In genomic region chr13:44435142-44435982, GRCh38 we compare ENCODE assay signal across 8 cellular contexts.
A peak's percentile ranks its signal among the peaks of the same experiment; 100 is the strongest.
DNase-seq lines count a peak whose midpoint lies in the region; ATAC-seq and TF ChIP-seq lines count a peak whose summit lies in the region.

No MANE protein-coding gene starts in this region.

- H3K27me3 ChIP-seq in skeletal muscle satellite cell (ENCODE audit: control insufficient read depth, insufficient read depth, low read length), result no peaks in the 10 kb centered on the region

- H3K4me2 ChIP-seq in skeletal muscle satellite cell (ENCODE audit: low read length), result peak overlapping the region; percentile 93

- peak overlapping the region; percentile 81 for H3K4me3 ChIP-seq in skeletal muscle satellite cell (ENCODE audit: low read length)

- peak overlapping the region; percentile 95 for H3K9ac ChIP-seq in skeletal muscle satellite cell (ENCODE audit: low read depth, low read length)

- H3K36me3 ChIP-seq in skeletal muscle satellite cell (ENCODE audit: insufficient read depth, low read length), result peaks cover 20% of the 10 kb centered on the region

- TF ChIP-seq POLR2A in GM18505 (IDR thresholded peaks at IDR 0.05; ENCODE audit: borderline replicate concordance, extremely low read depth, insufficient read depth, insufficient read length), result no peak

- DNase-seq in NCI-H446 (lab: John Stamatoyannopoulos, UW), result peak; percentile 98
- peak; percentile 86 for DNase-seq in activated CD4-positive, CD25-positive, alpha-beta regulatory T cell treated with anti-CD3 and anti-CD28 coated beads, Interleukin-2, amount 50 U/mL, for 16 hours (ENCODE audit: low read depth, low spot score)
- DNase-seq in central memory CD4-positive, alpha-beta T cell, result peak; percentile 79
- peak; percentile 92 for DNase-seq in iPS-NIHi11 (ENCODE audit: low spot score)

- no peaks in the 10 kb centered on the region for H3K9me3 ChIP-seq in skeletal muscle satellite cell (replicated peaks; ENCODE audit: low read length)

- peaks cover 20% of the 10 kb centered on the region for H3K4me1 ChIP-seq in skeletal muscle satellite cell (ENCODE audit: control insufficient read depth, insufficient read depth, low read length)

- peak; percentile 74 for ATAC-seq in GM18505 (IDR thresholded peaks at IDR 0.05; ENCODE audit: unreplicated experiment)
- ATAC-seq in HG03196 (IDR thresholded peaks at IDR 0.05; ENCODE audit: unreplicated experiment), result peak; percentile 63
- no peak for ATAC-seq in HG03457 (IDR thresholded peaks at IDR 0.05; ENCODE audit: unreplicated experiment)
